8 cellular contexts compared by ENCODE assay signal in genomic region chr3:196432137-196432879, GRCh38. TPM values are rescaled to one million over a fixed set of nuclear protein-coding genes. Genes with fewer than 3 reads are reported as not detected.
DNase-seq lines count a peak whose midpoint lies in the region; ATAC-seq and TF ChIP-seq lines count a peak whose summit lies in the region.

TSS of gene UBXN7 (minus strand) at chr3:196432427. CDS start at chr3:196432399, 28 bp downstream.

- in situ Hi-C loops in ACHN (cut with HindIII; ENCODE audit: low pct_ligation_motif_present, low pct_unique_long_range_greater_than_20kb, low sequenced_read_pairs) (no loop called here), mammary epithelial cell (cut with MboI; ENCODE audit: low sequenced_read_pairs in 2 of 2) (no loop called here)

- intact Hi-C loops in mammary epithelial cell (cut with micrococcal nuclease), result loop anchor here (1.0 kb wide), 1 partner anchor 179 kb away; no protein-coding TSS in a partner anchor

- DNase-seq in ACHN (peak; percentile 87), NCI-H2227 (lab: John Stamatoyannopoulos, UW; ENCODE audit: unreplicated experiment) (peak; percentile 97), WERI-Rb-1 (peak; percentile 86), mammary epithelial cell (peak; percentile 94)

- H3K9me3 ChIP-seq in WERI-Rb-1 (ENCODE audit: severe bottlenecking), result no peaks in the 10 kb centered on the region
- no peaks in the 10 kb centered on the region for H3K9me3 ChIP-seq in mammary epithelial cell (replicated peaks; ENCODE audit: insufficient read depth, low read length)
- H3K9me3 ChIP-seq in iPS-18c (ENCODE audit: control insufficient read depth, insufficient read depth, low read length), result no peaks in the 10 kb centered on the region
- H3K9me3 ChIP-seq in skeletal muscle tissue (ENCODE audit: control insufficient read depth in 3 of 3, low read length in 3 of 3), result no peaks in the 10 kb centered on the region

- 2% methylated on average over 17 of the region's 67 CpGs for whole genome bisulfite sequencing in mammary epithelial cell (ENCODE audit: low coverage, missing lambda C conversion rate)

- H3K27ac ChIP-seq in WERI-Rb-1, result peak within 1 kb of the TSS; percentile 89
- peak within 1 kb of the TSS; percentile 82 for H3K27ac ChIP-seq in mammary epithelial cell (ENCODE audit: insufficient read depth, low read depth, low read length)
- H3K27ac ChIP-seq in skeletal muscle tissue (ENCODE audit: low read depth, low read length), result peak within 1 kb of the TSS; percentile 98

- H3K27me3 ChIP-seq in WERI-Rb-1 (ENCODE audit: insufficient read depth, low read depth, severe bottlenecking) (no peaks in the 10 kb centered on the region), mammary epithelial cell (ENCODE audit: insufficient read depth, low read length) (no peaks in the 10 kb centered on the region), skeletal muscle tissue (ENCODE audit: control insufficient read depth in 3 of 3, insufficient read depth in 3 of 3, low read length in 3 of 3) (no peaks in the 10 kb centered on the region)

- H3K4me3 ChIP-seq in WERI-Rb-1 (ENCODE audit: low read depth, low read length) (peak within 1 kb of the TSS; percentile 77), mammary epithelial cell (replicated peaks in 1 of 3; ENCODE audit: insufficient read depth in 1 of 3, low read depth in 2 of 3, low read length in 3 of 3) (peak within 1 kb of the TSS; percentile 86 to 99 (median 91)), iPS-18c (ENCODE audit: insufficient read depth, low read depth, low read length) (peak within 1 kb of the TSS; percentile 94), skeletal muscle tissue (ENCODE audit: low read length in 3 of 3) (peak within 1 kb of the TSS; percentile 92 to 96 (median 95))

- CTCF ChIA-PET in mammary epithelial cell (lab: Charles Lee; ENCODE audit: low non-redundant PET), result no interaction called here

- no peak for TF ChIP-seq CTCF in WERI-Rb-1 (IDR thresholded peaks at IDR 0.05; ENCODE audit: low read depth, low read length)
- TF ChIP-seq CTCF in mammary epithelial cell (conservative IDR thresholded peaks at IDR 0.05 in 1 of 2, IDR thresholded peaks at IDR 0.05 in 1 of 2; ENCODE audit: extremely low read depth in 1 of 2, insufficient read depth in 1 of 2, low read depth in 1 of 2, low read length in 2 of 2), result no peak

- peaks cover 50% of the 10 kb centered on the region for H3K79me2 ChIP-seq in mammary epithelial cell (ENCODE audit: insufficient read depth, low read length)

- peak within 1 kb of the TSS; percentile 92 for H3K4me2 ChIP-seq in mammary epithelial cell (ENCODE audit: insufficient read depth, low read depth, low read length)

- H3K4me1 ChIP-seq in mammary epithelial cell (ENCODE audit: insufficient read depth, low read length), result peaks cover 11% of the 10 kb centered on the region
- peaks cover 7 to 16% (median 9%) of the 10 kb centered on the region in 3 donors for H3K4me1 ChIP-seq in skeletal muscle tissue (ENCODE audit: control insufficient read depth in 3 of 3, insufficient read depth in 3 of 3, low read length in 3 of 3)

- ATAC-seq in GM18873 (IDR thresholded peaks at IDR 0.05; ENCODE audit: low FRiP score, unreplicated experiment) (peak; percentile 84), HG03135 (IDR thresholded peaks at IDR 0.05; ENCODE audit: unreplicated experiment) (peak; percentile 84)

- no peaks in the 10 kb centered on the region for H4K20me1 ChIP-seq in mammary epithelial cell (ENCODE audit: insufficient read depth, low read length)

- H2AFZ ChIP-seq in mammary epithelial cell (ENCODE audit: low read depth, low read length), result peak within 1 kb of the TSS; percentile 100

- dilution Hi-C loops in mammary epithelial cell (cut with HindIII; ENCODE audit: low sequenced_read_pairs), result no loop called here

- no TSS peak for BruUV-seq in mammary epithelial cell (replicated peaks; lab: Mats Ljungman, UMichigan)

- H3K36me3 ChIP-seq in WERI-Rb-1 (no peaks in the 10 kb centered on the region), mammary epithelial cell (ENCODE audit: insufficient read depth, low read length) (peaks cover 3% of the 10 kb centered on the region), skeletal muscle tissue (ENCODE audit: control insufficient read depth in 3 of 3, insufficient read depth in 3 of 3, low read length in 3 of 3) (no peaks in the 10 kb centered on the region)

- peak within 1 kb of the TSS; percentile 92 for H3K9ac ChIP-seq in mammary epithelial cell (ENCODE audit: insufficient read depth, low read length)
- peak within 1 kb of the TSS; percentile 93 to 97 (median 97) for H3K9ac ChIP-seq in skeletal muscle tissue (ENCODE audit: low read depth in 1 of 3, low read length in 3 of 3)

RNA-seq across cellular contexts. Expression of gene UBXN7, which starts in this region (rescaled TPM):
- total RNA-seq in mammary epithelial cell, result 10 to 100 TPM; 17.7 to 57.3 TPM
- 15.5 TPM for polyA plus RNA-seq in mammary epithelial cell
- 40.1 TPM for polyA minus RNA-seq in mammary epithelial cell
- total RNA-seq in skeletal muscle tissue, result 26.1 TPM

Comparison
In these comparisons a context has a peak if more than half of its experiments do, and no peak if none do; other contexts are left out.
1. Peak in every context shown above with its lines: DNase-seq, ATAC-seq, H3K4me3 ChIP-seq and H3K27ac ChIP-seq.